1 cellular context compared by ENCODE assay signal in genomic region chr2:71466301-71467179, GRCh38.
TF ChIP-seq lines count a peak whose summit lies in the region.

No MANE protein-coding gene starts in this region.

TF ChIP-seq in WTC11, 78 proteins besides CTCF, POLR2A, EP300 and RAD21 (continued from another document):
- TF ChIP-seq PRDM15 (CRISPR knock-in tag; IDR thresholded peaks at IDR 0.05) (peak; percentile 95), TEAD4 (CRISPR knock-in tag; IDR thresholded peaks at IDR 0.05) (no peak), ZNF138 (CRISPR knock-in tag; conservative IDR thresholded peaks at IDR 0.05) (no peak), AFF4 (CRISPR knock-in tag; IDR thresholded peaks at IDR 0.05; ENCODE audit: borderline replicate concordance) (no peak), ATF2 (CRISPR knock-in tag; IDR thresholded peaks at IDR 0.05; ENCODE audit: borderline replicate concordance, low read depth) (no peak), AR (CRISPR knock-in tag; IDR thresholded peaks at IDR 0.05) (no peak), ZNF416 (CRISPR knock-in tag; IDR thresholded peaks at IDR 0.05) (no peak), ESRRA (CRISPR knock-in tag; IDR thresholded peaks at IDR 0.05; ENCODE audit: borderline replicate concordance) (0 out of 2 replicates have a peak, but pooled peaks have one; percentile 13), MYBL2 (CRISPR knock-in tag; IDR thresholded peaks at IDR 0.05) (no peak), NR3C1 (CRISPR knock-in tag; conservative IDR thresholded peaks at IDR 0.05; ENCODE audit: low read depth) (no peak), STAT6 (CRISPR knock-in tag; conservative IDR thresholded peaks at IDR 0.05; ENCODE audit: low read depth) (no peak), ATF3 (CRISPR knock-in tag; conservative IDR thresholded peaks at IDR 0.05) (no peak), ARID4B (CRISPR knock-in tag; IDR thresholded peaks at IDR 0.05; ENCODE audit: borderline replicate concordance) (peak; percentile 42; the same call in 1 of the 2 replicates), ATF6 (CRISPR knock-in tag; IDR thresholded peaks at IDR 0.05) (no peak), E2F5 (CRISPR knock-in tag; IDR thresholded peaks at IDR 0.05) (0 out of 2 replicates have a peak, but pooled peaks have one; percentile 35), FOXP4 (CRISPR knock-in tag; IDR thresholded peaks at IDR 0.05) (0 out of 2 replicates have a peak, but pooled peaks have one; percentile 39), PRRX2 (CRISPR knock-in tag; IDR thresholded peaks at IDR 0.05) (no peak), ZNF423 (CRISPR knock-in tag; IDR thresholded peaks at IDR 0.05) (peak; percentile 23)
